37 cellular contexts compared by ENCODE assay signal in the genomic region with DNA sequence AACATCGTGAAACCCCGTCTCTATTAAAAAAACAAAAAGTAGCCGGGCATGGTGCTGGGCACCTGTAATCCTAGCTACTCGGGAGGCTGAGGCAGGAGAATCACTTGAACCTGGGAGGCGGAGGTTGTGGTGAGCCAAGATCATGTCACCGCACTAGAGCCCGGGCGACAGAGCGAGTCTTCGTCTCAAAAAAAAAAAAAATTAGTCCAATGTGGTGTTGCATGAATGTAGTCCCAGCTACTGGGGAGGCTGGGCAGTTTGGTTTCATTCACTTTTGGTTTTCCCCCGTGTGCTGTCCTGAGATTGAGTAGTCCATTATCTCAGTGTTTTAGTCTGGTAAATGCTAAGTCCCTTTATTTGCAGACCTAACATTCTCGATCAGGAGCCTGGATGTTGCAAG. TPM values are rescaled to one million over a fixed set of nuclear protein-coding genes. Genes with fewer than 3 reads are reported as not detected.
"Had no signal": no experiment of that assay in that cellular context is flagged by ENCODE, and none has a peak within 500 bp of the region (broad histone marks: within the 10 kb centered on the region; RNA-seq: fewer than 3 reads in every experiment).

No MANE protein-coding gene starts in this region.

- H3K4me3 Mint-ChIP-seq: activated B cell treated with CpG ODN at 0.5 μM for 24 hours; activated CD4-positive, alpha-beta memory T cell treated with anti-CD3 and anti-CD28 coated beads, Interleukin-2, amount 10 ng/mL, durations not matched to agents 7 days and 5 days; activated CD4-positive, alpha-beta T cell treated with anti-CD3 and anti-CD28 coated beads, Interleukin-2, amount 10 ng/mL, durations not matched to agents 24 days and 14 days; activated CD8-positive, alpha-beta memory T cell treated with anti-CD3 and anti-CD28 coated beads, Interleukin-2, amount 10 ng/mL, durations not matched to agents 7 days and 5 days; activated CD8-positive, alpha-beta T cell treated with anti-CD3 and anti-CD28 coated beads, Interleukin-2, amount 10 ng/mL, durations not matched to agents 7 days and 5 days; activated naive CD4-positive, alpha-beta T cell treated with anti-CD3 and anti-CD28 coated beads, Interleukin-2, amount 10 ng/mL, durations not matched to agents 7 days and 5 days; activated naive CD4-positive, alpha-beta T cell treated with anti-CD3 and anti-CD28 coated beads, Interleukin-2, amount 50 U/mL, for 24 hours; activated naive CD8-positive, alpha-beta T cell; activated naive CD8-positive, alpha-beta T cell treated with anti-CD3 and anti-CD28 coated beads, Interleukin-2, amount 10 ng/mL, durations not matched to agents 7 days and 5 days; activated naive CD8-positive, alpha-beta T cell treated with anti-CD3 and anti-CD28 coated beads, Interleukin-2, amount 50 U/mL, for 24 hours; activated T-cell treated with anti-CD3 and anti-CD28 coated beads, Interleukin-2, amount 50 U/mL, for 24 hours; brain; central memory CD8-positive, alpha-beta T cell; T-helper 1 cell treated with Interleukin-12 subunit alpha and Interleukin-12 subunit beta and Interleukin-4 antibody, amounts not matched to agents 30 μg/mL and 1 μg/mL, for 36 hours; T-helper 2 cell treated with Interferon-gamma antibody and Interleukin-4, amounts not matched to agents 5 μg/mL and 100 μg/mL, for 36 hours had no signal

- FAIRE-seq: bronchial epithelial cell, TTC549 had no signal

- H3K4me1 Mint-ChIP-seq: activated B cell treated with CpG ODN at 0.5 μM for 24 hours; activated CD4-positive, alpha-beta memory T cell treated with anti-CD3 and anti-CD28 coated beads, Interleukin-2, amount 10 ng/mL, durations not matched to agents 7 days and 5 days; activated CD4-positive, alpha-beta T cell treated with anti-CD3 and anti-CD28 coated beads, Interleukin-2, amount 10 ng/mL, durations not matched to agents 24 days and 14 days; activated CD8-positive, alpha-beta memory T cell treated with anti-CD3 and anti-CD28 coated beads, Interleukin-2, amount 10 ng/mL, durations not matched to agents 7 days and 5 days; activated naive CD4-positive, alpha-beta T cell treated with anti-CD3 and anti-CD28 coated beads, Interleukin-2, amount 10 ng/mL, durations not matched to agents 7 days and 5 days; activated naive CD4-positive, alpha-beta T cell treated with anti-CD3 and anti-CD28 coated beads, Interleukin-2, amount 50 U/mL, for 24 hours; activated naive CD8-positive, alpha-beta T cell treated with anti-CD3 and anti-CD28 coated beads, Interleukin-2, amount 10 ng/mL, durations not matched to agents 7 days and 5 days; activated naive CD8-positive, alpha-beta T cell treated with anti-CD3 and anti-CD28 coated beads, Interleukin-2, amount 50 U/mL, for 24 hours; brain; central memory CD8-positive, alpha-beta T cell had no signal

- ATAC-seq: activated CD8-positive, alpha-beta memory T cell treated with anti-CD3 and anti-CD28 coated beads, Interleukin-2, amount 10 ng/mL, durations not matched to agents 7 days and 5 days; activated CD8-positive, alpha-beta T cell treated with anti-CD3 and anti-CD28 coated beads, Interleukin-2, amount 10 ng/mL, durations not matched to agents 7 days and 5 days; activated naive CD8-positive, alpha-beta T cell treated with anti-CD3 and anti-CD28 coated beads, Interleukin-2, amount 50 U/mL, for 24 hours had no signal

- H3K27ac ChIP-seq: ascending aorta, cardiac muscle cell, VCaP had no signal

- H3K27me3 Mint-ChIP-seq: activated B cell treated with CpG ODN at 0.5 μM for 24 hours; activated CD4-positive, alpha-beta memory T cell treated with anti-CD3 and anti-CD28 coated beads, Interleukin-2, amount 10 ng/mL, durations not matched to agents 7 days and 5 days; activated naive CD4-positive, alpha-beta T cell treated with anti-CD3 and anti-CD28 coated beads, Interleukin-2, amount 10 ng/mL, durations not matched to agents 7 days and 5 days; activated naive CD8-positive, alpha-beta T cell; activated naive CD8-positive, alpha-beta T cell treated with anti-CD3 and anti-CD28 coated beads, Interleukin-2, amount 10 ng/mL, durations not matched to agents 7 days and 5 days; activated naive CD8-positive, alpha-beta T cell treated with anti-CD3 and anti-CD28 coated beads, Interleukin-2, amount 50 U/mL, for 24 hours; activated T-cell treated with anti-CD3 and anti-CD28 coated beads, Interleukin-2, amount 50 U/mL, for 24 hours; brain had no signal

- H3K4me3 ChIP-seq: ascending aorta, cardiac muscle cell had no signal

- H3K4me1 ChIP-seq: ascending aorta had no signal

- H3K27ac Mint-ChIP-seq: activated B cell treated with CpG ODN at 0.5 μM for 24 hours; activated CD4-positive, alpha-beta memory T cell treated with anti-CD3 and anti-CD28 coated beads, Interleukin-2, amount 10 ng/mL, durations not matched to agents 7 days and 5 days; activated CD4-positive, alpha-beta T cell treated with anti-CD3 and anti-CD28 coated beads, Interleukin-2, amount 10 ng/mL, durations not matched to agents 24 days and 14 days; activated CD8-positive, alpha-beta memory T cell treated with anti-CD3 and anti-CD28 coated beads, Interleukin-2, amount 10 ng/mL, durations not matched to agents 7 days and 5 days; activated CD8-positive, alpha-beta T cell treated with anti-CD3 and anti-CD28 coated beads, Interleukin-2, amount 10 ng/mL, durations not matched to agents 7 days and 5 days; activated naive CD4-positive, alpha-beta T cell treated with anti-CD3 and anti-CD28 coated beads, Interleukin-2, amount 10 ng/mL, durations not matched to agents 7 days and 5 days; activated naive CD8-positive, alpha-beta T cell; activated naive CD8-positive, alpha-beta T cell treated with anti-CD3 and anti-CD28 coated beads, Interleukin-2, amount 10 ng/mL, durations not matched to agents 7 days and 5 days; activated naive CD8-positive, alpha-beta T cell treated with anti-CD3 and anti-CD28 coated beads, Interleukin-2, amount 50 U/mL, for 24 hours; activated T-cell treated with anti-CD3 and anti-CD28 coated beads, Interleukin-2, amount 50 U/mL, for 24 hours; activated T-helper 2 cell treated with anti-CD3 and anti-CD28 coated beads, Interferon-gamma antibody, Interleukin-2, Interleukin-4, amounts not matched to agents 10 μg/mL and 5 μg/mL and 100 μg/mL, durations not matched to agents 14 hours and 24 hours and 36 hours; brain; T-helper 1 cell treated with Interleukin-12 subunit alpha and Interleukin-12 subunit beta and Interleukin-4 antibody, amounts not matched to agents 30 μg/mL and 1 μg/mL, for 36 hours; T-helper 2 cell treated with Interferon-gamma antibody and Interleukin-4, amounts not matched to agents 5 μg/mL and 100 μg/mL, for 36 hours had no signal

- DNase-seq: activated B cell treated with CpG ODN at 0.5 μM for 24 hours; activated CD4-positive, alpha-beta memory T cell treated with anti-CD3 and anti-CD28 coated beads, Interleukin-2, amount 10 ng/mL, durations not matched to agents 7 days and 5 days; activated CD4-positive, alpha-beta T cell treated with anti-CD3 and anti-CD28 coated beads for 4 hours; activated CD4-positive, alpha-beta T cell treated with anti-CD3 and anti-CD28 coated beads, Interleukin-2, amount 10 ng/mL, durations not matched to agents 24 days and 14 days; activated CD4-positive, alpha-beta T cell treated with anti-CD3 and anti-CD28 coated beads, Interleukin-2, amount 50 U/mL, for 48 hours; activated CD4-positive, CD25-positive, alpha-beta regulatory T cell treated with anti-CD3 and anti-CD28 coated beads, Interleukin-2, amount 50 U/mL, for 72 hours; activated CD8-positive, alpha-beta memory T cell treated with anti-CD3 and anti-CD28 coated beads for 24 hours; activated CD8-positive, alpha-beta memory T cell treated with anti-CD3 and anti-CD28 coated beads, Interleukin-2, amount 10 ng/mL, durations not matched to agents 7 days and 5 days; activated CD8-positive, alpha-beta memory T cell treated with anti-CD3 and anti-CD28 coated beads, Interleukin-2, amount 50 U/mL, for 48 hours; activated CD8-positive, alpha-beta T cell treated with anti-CD3 and anti-CD28 coated beads, Interleukin-2, amount 10 ng/mL, durations not matched to agents 7 days and 5 days; activated effector memory CD4-positive, alpha-beta T cell treated with Interleukin-2 at 50 U/mL for 16 hours; activated gamma-delta T cell; activated naive CD4-positive, alpha-beta T cell treated with anti-CD3 and anti-CD28 coated beads, Interleukin-2, amount 10 ng/mL, durations not matched to agents 7 days and 5 days; activated naive CD4-positive, alpha-beta T cell treated with Interleukin-2 at 50 U/mL for 16 hours; activated naive CD8-positive, alpha-beta T cell treated with anti-CD3 and anti-CD28 coated beads, Interleukin-2, amount 10 ng/mL, durations not matched to agents 7 days and 5 days; activated naive CD8-positive, alpha-beta T cell treated with anti-CD3 and anti-CD28 coated beads, Interleukin-2, amount 50 U/mL, for 24 hours; activated T-cell treated with anti-CD3 and anti-CD28 coated beads, Interleukin-2, amount 50 U/mL, for 24 hours; activated T-cell treated with anti-CD3 and anti-CD28 coated beads, Interleukin-2, amount 50 U/mL, for 48 hours; amygdala; anterior cingulate cortex; caudate nucleus; cerebellar nuclear complex; T-helper 1 cell; T-helper 2 cell; T-helper 9 cell had no signal

- H3K27me3 ChIP-seq: ascending aorta, cardiac muscle cell had no signal

- H3K9me3 Mint-ChIP-seq: activated CD4-positive, alpha-beta memory T cell treated with anti-CD3 and anti-CD28 coated beads, Interleukin-2, amount 10 ng/mL, durations not matched to agents 7 days and 5 days; activated naive CD4-positive, alpha-beta T cell treated with anti-CD3 and anti-CD28 coated beads, Interleukin-2, amount 50 U/mL, for 24 hours; activated naive CD8-positive, alpha-beta T cell treated with anti-CD3 and anti-CD28 coated beads, Interleukin-2, amount 50 U/mL, for 24 hours; activated T-helper 2 cell treated with anti-CD3 and anti-CD28 coated beads, Interferon-gamma antibody, Interleukin-2, Interleukin-4, amounts not matched to agents 10 μg/mL and 5 μg/mL and 100 μg/mL, durations not matched to agents 14 hours and 24 hours and 36 hours; central memory CD8-positive, alpha-beta T cell; T-helper 1 cell treated with Interleukin-12 subunit alpha and Interleukin-12 subunit beta and Interleukin-4 antibody, amounts not matched to agents 30 μg/mL and 1 μg/mL, for 36 hours had no signal

- H3K36me3 ChIP-seq: ascending aorta, cardiac muscle cell had no signal

- H3K9me3 ChIP-seq: ascending aorta had no signal

RNA-seq across cellular contexts. Expression of a gene that starts 32.0 kb away (rescaled TPM):
- total RNA-seq: ascending aorta had no signal
